In genomic region chr11:44661311-44661717, GRCh38 we compare ENCODE assay signal across 18 cellular contexts.
"Had no signal": no experiment of that assay in that cellular context is flagged by ENCODE, and none has a peak within 500 bp of the region (broad histone marks: within the 10 kb centered on the region; RNA-seq: fewer than 3 reads in every experiment).

No MANE protein-coding gene starts in this region.

- H3K9me3 ChIP-seq: breast epithelium, ovary, tibial nerve, vagina had no signal

- H3K4me1 ChIP-seq: breast epithelium, vagina had no signal

- H3K79me2 ChIP-seq: hepatocyte had no signal

- H2AFZ ChIP-seq: hepatocyte had no signal

- DNase-seq: activated B cell treated with CpG ODN at 0.5 μM for 24 hours; activated CD4-positive, alpha-beta T cell treated with anti-CD3 and anti-CD28 coated beads, Interleukin-2, amount 10 ng/mL, durations not matched to agents 24 days and 14 days; activated naive CD4-positive, alpha-beta T cell treated with Interleukin-2 at 50 U/mL for 16 hours; activated T-cell treated with anti-CD3 and anti-CD28 coated beads for 4 hours; aorta; dermis blood vessel endothelial cell; endodermal cell; islet precursor cell; ovary; stimulated activated naive CD4-positive, alpha-beta T cell; T-helper 2 cell had no signal

- H3K36me3 ChIP-seq: breast epithelium, ovary, tibial nerve, vagina had no signal

- H3K4me3 Mint-ChIP-seq: activated B cell treated with CpG ODN at 0.5 μM for 24 hours; activated CD4-positive, alpha-beta T cell treated with anti-CD3 and anti-CD28 coated beads, Interleukin-2, amount 10 ng/mL, durations not matched to agents 24 days and 14 days; activated T-helper 17 cell treated with anti-CD3 and anti-CD28 coated beads, Interleukin-2, amount 50 U/mL, for 72 hours; endodermal cell; memory B cell had no signal

- H3K27ac ChIP-seq: breast epithelium, hepatocyte, ovary, vagina had no signal

- H3K4me3 ChIP-seq: breast epithelium, hepatocyte, ovary, tibial nerve, vagina had no signal

- H3K4me2 ChIP-seq: hepatocyte had no signal

- H3K27ac Mint-ChIP-seq: activated B cell treated with CpG ODN at 0.5 μM for 24 hours; activated CD4-positive, alpha-beta T cell treated with anti-CD3 and anti-CD28 coated beads, Interleukin-2, amount 10 ng/mL, durations not matched to agents 24 days and 14 days; endodermal cell; memory B cell had no signal

- ATAC-seq: activated T-helper 17 cell treated with anti-CD3 and anti-CD28 coated beads, Interleukin-2, amount 50 U/mL, for 72 hours; left lobe of liver had no signal

- H3K27me3 Mint-ChIP-seq: activated T-helper 17 cell treated with anti-CD3 and anti-CD28 coated beads, Interleukin-2, amount 50 U/mL, for 72 hours had no signal

- H3K4me1 Mint-ChIP-seq: activated B cell treated with CpG ODN at 0.5 μM for 24 hours, endodermal cell had no signal

- H3K27me3 ChIP-seq: breast epithelium, hepatocyte, ovary, vagina had no signal
